8 cellular contexts compared by ENCODE assay signal in the genomic region with DNA sequence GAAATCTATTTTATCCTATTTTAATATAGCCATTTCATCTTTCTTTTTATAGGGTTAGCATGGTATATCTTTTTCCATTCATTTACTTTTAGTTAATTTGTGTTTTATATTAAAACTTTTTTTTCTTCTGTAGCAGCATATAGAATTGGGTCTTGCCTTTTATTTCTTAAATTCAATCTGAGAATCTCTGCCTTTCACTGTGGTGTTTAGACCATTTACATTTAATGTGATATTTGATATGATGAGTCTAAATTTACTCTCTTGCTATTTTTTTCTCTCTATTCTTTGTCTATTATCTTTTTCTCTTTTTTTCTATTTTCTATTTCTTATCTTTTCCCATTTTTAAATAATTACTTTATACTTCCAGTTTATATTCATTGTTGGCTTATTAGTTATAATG.
"Had no signal": no experiment of that assay in that cellular context is flagged by ENCODE, and none has a peak within 500 bp of the region (broad histone marks: within the 10 kb centered on the region; RNA-seq: fewer than 3 reads in every experiment).

No MANE protein-coding gene starts in this region.

- FAIRE-seq: HepG2 had no signal

- H3K27ac ChIP-seq: GM23248, HL-60 had no signal

- DNase-seq: GM23248, GOT3, H7, HFFc6, KG1 had no signal

- ATAC-seq: HepG2 had no signal

- H3K9me3 ChIP-seq: HAP-1 had no signal

- H3K36me3 ChIP-seq: HAP-1 had no signal

- H3K9ac ChIP-seq: GM23248 had no signal

- H3K4me1 ChIP-seq: HAP-1 had no signal

- H3K4me3 ChIP-seq: GM23248, HAP-1 had no signal

- H2AFZ ChIP-seq: GM23248 had no signal
